In genomic region chr17:79758260-79758659, GRCh38 we compare ENCODE assay signal across 22 cellular contexts. TPM values are rescaled to one million over a fixed set of nuclear protein-coding genes. Genes with fewer than 3 reads are reported as not detected.
A peak's percentile ranks its signal among the peaks of the same experiment; 100 is the strongest.
DNase-seq lines count a peak whose midpoint lies in the region; ATAC-seq, FAIRE-seq and TF ChIP-seq lines count a peak whose summit lies in the region.
"Had no signal": no experiment of that assay in that cellular context is flagged by ENCODE, and none has a peak within 500 bp of the region (broad histone marks: within the 10 kb centered on the region; RNA-seq: fewer than 3 reads in every experiment).

No MANE protein-coding gene starts in this region.

- H3K27me3 ChIP-seq in BLaER1 (no peaks in the 10 kb centered on the region), K562 (ENCODE audit: control insufficient read depth in 2 of 2, insufficient read depth in 2 of 2, low read length in 2 of 2) (no peaks in the 10 kb centered on the region; a peak in 1 of 5 replicates), lower lobe of right lung (ENCODE audit: low read depth) (peaks cover 7% of the 10 kb centered on the region)

- ATAC-seq in K562 (no peak), lower lobe of right lung (no peak), HG03571 (IDR thresholded peaks at IDR 0.05; ENCODE audit: unreplicated experiment) (no peak)
- ATAC-seq: A549; CD8-positive, alpha-beta T cell; GM12878 had no signal

- H3K9ac ChIP-seq in BLaER1, result no peak overlapping the region
- no peak overlapping the region for H3K9ac ChIP-seq in K562 (ENCODE audit: insufficient read depth in 1 of 2, low read depth in 2 of 2, low read length in 2 of 2)

- no TSS peak for BruUV-seq in K562 (replicated peaks; lab: Mats Ljungman, UMichigan)

- H3K9me3 ChIP-seq in BLaER1 (no peaks in the 10 kb centered on the region), K562 (replicated peaks; ENCODE audit: control insufficient read depth, insufficient read depth, low read depth, low read length) (no peaks in the 10 kb centered on the region), lower lobe of right lung (no peaks in the 10 kb centered on the region)
- H3K9me3 ChIP-seq: A549, Caco-2 had no signal

- no peaks in the 10 kb centered on the region for H3K36me3 ChIP-seq in BLaER1
- H3K36me3 ChIP-seq in K562 (ENCODE audit: control insufficient read depth, insufficient read depth, low read length), result no peaks in the 10 kb centered on the region
- H3K36me3 ChIP-seq in lower lobe of right lung, result no peaks in the 10 kb centered on the region

- no peaks in the 10 kb centered on the region for H4K20me1 ChIP-seq in BLaER1
- no peaks in the 10 kb centered on the region for H4K20me1 ChIP-seq in K562 (replicated peaks; ENCODE audit: control insufficient read depth, insufficient read depth, low read length)

- H3K9me1 ChIP-seq in K562 (ENCODE audit: control insufficient read depth, insufficient read depth, low read length), result no peaks in the 10 kb centered on the region

- H3K4me2 ChIP-seq in BLaER1 (peak overlapping the region; percentile 63), K562 (ENCODE audit: insufficient read depth, low read length) (no peak overlapping the region)
- H3K4me2 ChIP-seq: A549 had no signal

- FAIRE-seq in K562 (lab: Jason Lieb, UNC), result peak; percentile 15
- FAIRE-seq: D721Med, GM12878, GM12892, GM18507 had no signal

- no peak for TF ChIP-seq CTCF in K562 (IDR thresholded peaks at IDR 0.05 in 2 of 3, conservative IDR thresholded peaks at IDR 0.05 in 1 of 3; ENCODE audit: insufficient read depth in 2 of 3, low read depth in 1 of 3, low read length in 3 of 3)
- no peak for TF ChIP-seq CTCF in lower lobe of right lung (IDR thresholded peaks at IDR 0.05)

- H3K79me2 ChIP-seq in K562 (ENCODE audit: control insufficient read depth, insufficient read depth, low read length), result no peaks in the 10 kb centered on the region

- TF ChIP-seq EP300 in K562 (IDR thresholded peaks at IDR 0.05; ENCODE audit: low read length), result no peak

- no peak for TF ChIP-seq RAD21 in K562 (CRISPR knock-in tag; conservative IDR thresholded peaks at IDR 0.05 in 1 of 2, IDR thresholded peaks at IDR 0.05 in 1 of 2)

- WGBS in K562 (ENCODE audit: insufficient coverage, low coverage, missing lambda C conversion rate), result 20% methylated on average over 6 of the region's 8 CpGs

- CTCF ChIA-PET in K562 (lab: Yijun Ruan, JAX; ENCODE audit: low intra/inter-chr PET ratio), result no interaction called here

- H3K4me3 ChIP-seq in BLaER1 (no peak overlapping the region), K562 (no peak overlapping the region), lower lobe of right lung (no peak overlapping the region)
- H3K4me3 ChIP-seq: A549, GM12878 had no signal

- DNase-seq in K562 (ENCODE audit: extremely low read depth in 1 of 4, low spot score in 3 of 4), result no peak
- DNase-seq in lower lobe of right lung, result peak; percentile 1
- DNase-seq in G401 (ENCODE audit: low spot score), result no peak
- DNase-seq in HT-29 (ENCODE audit: low spot score), result no peak
- DNase-seq: AML-193; Caco-2; Calu3; CD4-positive, alpha-beta T cell; CD8-positive, alpha-beta T cell; DMS79 treated with DMSO at 0.1 percent for 48 hours; GDM1 had no signal

- intact Hi-C loops in K562 (cut with micrococcal nuclease) (no loop called here), lower lobe of right lung (cut with DNase I) (no loop called here)

- POLR2A ChIA-PET in K562 (lab: Yijun Ruan, JAX), result interaction anchor here (1.9 kb wide), 1 partner anchor 13 kb away, joined by 6 read pairs; no protein-coding TSS in a partner anchor

- H3K4me1 ChIP-seq in BLaER1 (peaks cover 61% of the 10 kb centered on the region), K562 (replicated peaks in 1 of 2; ENCODE audit: control insufficient read depth in 2 of 2, insufficient read depth in 2 of 2, low read length in 2 of 2) (peaks cover 0 to 12% of the 10 kb centered on the region in 2 experiments; a peak in 2 of 5 replicates), lower lobe of right lung (no peaks in the 10 kb centered on the region)
- H3K4me1 ChIP-seq: A549, Caco-2 had no signal

- TF ChIP-seq POLR2A in K562 (conservative IDR thresholded peaks at IDR 0.05), result no peak

- H2AFZ ChIP-seq in K562 (ENCODE audit: low read depth, low read length), result no peak overlapping the region

- H3K27ac ChIP-seq in BLaER1, result no peak overlapping the region
- H3K27ac ChIP-seq in K562 (ENCODE audit: extremely low read depth, low read depth, low read length), result no peak overlapping the region
- no peak overlapping the region for H3K27ac ChIP-seq in lower lobe of right lung
- H3K27ac ChIP-seq: 22Rv1, A549, C4-2B had no signal

- in situ Hi-C loops in K562 (cut with MboI), result no loop called here
- in situ Hi-C loops in G401 (cut with HindIII; ENCODE audit: low sequenced_read_pairs), result loop anchor here (25.0 kb wide), 1 partner anchor 229 kb away; no protein-coding TSS in a partner anchor

TF ChIP-seq in K562, 482 proteins besides CTCF, POLR2A, EP300 and RAD21 (continues in another document):
- TF ChIP-seq ARHGAP35 (IDR thresholded peaks at IDR 0.05; ENCODE audit: partially characterized antibody) (no peak), LEF1 (IDR thresholded peaks at IDR 0.05) (no peak), HNRNPH1 (optimal IDR thresholded peaks at IDR 0.05; ENCODE audit: low read depth, low read length) (no peak), HEY1 (CRISPR knock-in tag; IDR thresholded peaks at IDR 0.05; ENCODE audit: borderline replicate concordance) (no peak), ZNF12 (CRISPR knock-in tag; IDR thresholded peaks at IDR 0.05) (no peak)

RNA-seq across cellular contexts. Expression of gene CBX2, which starts 19.7 kb away (rescaled TPM):
- 20.1 and 55.7 TPM in 2 replicates for total RNA-seq in K562 (2011; cell fraction: chromatin; rRNA removed; ENCODE audit: low replicate concordance)
- 37.1 and 52.4 TPM in 2 replicates for total RNA-seq in K562 (2011; cell fraction: nucleolus; rRNA removed)
- 27.8 and 34.1 TPM in 2 replicates for total RNA-seq in K562 (2011; cell fraction: nucleoplasm; rRNA removed)
- total RNA-seq in K562 (2014; rRNA removed), result 18.2 and 23.6 TPM in 2 replicates
- 6.9 and 8.4 TPM in 2 replicates for total RNA-seq in K562 (2014; rRNA removed; fragmentation: Illumina TruSeq; extraction: Trizol)
- 16.5 and 18.1 TPM in 2 replicates for total RNA-seq in K562 (2015; rRNA removed; fragmentation: Illumina TruSeq; extraction: Trizol)
- 26.9 and 28.5 TPM in 2 replicates for total RNA-seq in K562 (2021)
- 13.9 and 18.3 TPM in 2 replicates for polyA plus RNA-seq in K562 (2011; rRNA removed)
- 17.2 and 30.0 TPM in 2 replicates for polyA plus RNA-seq in K562 (2011; cell fraction: cytosol; rRNA removed)
- polyA plus RNA-seq in K562 (2011; cell fraction: nucleus; rRNA removed), result 35.0 and 55.5 TPM in 2 replicates
- 13.0 and 18.6 TPM in 2 replicates for polyA plus RNA-seq in K562 (2012)
- 13.9 and 16.9 TPM in 2 replicates for polyA plus RNA-seq in K562 (2014; fragmentation: Illumina TruSeq; extraction: Trizol)
- polyA plus RNA-seq in K562 (2014; fragmentation: Nextera tagmentation; extraction: Ambion mirVana), result 1 to 10 TPM in 1 of 2 experiments, under 1 TPM in 1; 0.66 to 1.0 TPM
- 17.4 and 18.4 TPM in 2 replicates for polyA plus RNA-seq in K562 (2014; rRNA removed)
- 10.0 and 14.9 TPM in 2 replicates for polyA minus RNA-seq in K562 (2011; rRNA and poly(A)+ RNA removed)
- 20.6 and 24.0 TPM in 2 replicates for polyA minus RNA-seq in K562 (2011; cell fraction: cytosol; rRNA and poly(A)+ RNA removed)
- polyA minus RNA-seq in K562 (2011; cell fraction: nucleus; rRNA and poly(A)+ RNA removed), result 18.0 and 19.1 TPM in 2 replicates
- 3.9 TPM for total RNA-seq in lower lobe of right lung
- total RNA-seq in G401 (2014; rRNA removed; shearing (Covaris generic)), result 35.8 and 48.4 TPM in 2 replicates
- 9.5 and 13.4 TPM in 2 replicates for total RNA-seq in HT-29 (2014; rRNA removed; shearing (Covaris generic))

RNA-seq across cellular contexts. Expression of gene ENPP7, which starts 27.5 kb away (rescaled TPM):
- not detected in 2 replicates for total RNA-seq in K562 (2011; cell fraction: chromatin; rRNA removed; ENCODE audit: low replicate concordance)
- total RNA-seq in K562 (2011; cell fraction: nucleolus; rRNA removed), result not detected in 2 replicates
- not detected in 2 replicates for total RNA-seq in K562 (2011; cell fraction: nucleoplasm; rRNA removed)
- not detected in 2 replicates for total RNA-seq in K562 (2014; rRNA removed)
- not detected in 2 replicates for total RNA-seq in K562 (2014; rRNA removed; fragmentation: Illumina TruSeq; extraction: Trizol)
- not detected in 2 replicates for total RNA-seq in K562 (2015; rRNA removed; fragmentation: Illumina TruSeq; extraction: Trizol)
- not detected in 2 replicates for total RNA-seq in K562 (2021)
- not detected in 2 replicates for polyA plus RNA-seq in K562 (2011; rRNA removed)
- polyA plus RNA-seq in K562 (2011; cell fraction: cytosol; rRNA removed), result not detected in 2 replicates
- not detected in 2 replicates for polyA plus RNA-seq in K562 (2011; cell fraction: nucleus; rRNA removed)
- not detected in 2 replicates for polyA plus RNA-seq in K562 (2012)
- not detected in 2 replicates for polyA plus RNA-seq in K562 (2014; fragmentation: Illumina TruSeq; extraction: Trizol)
- polyA plus RNA-seq in K562 (2014; fragmentation: Nextera tagmentation; extraction: Ambion mirVana), result not detected
- polyA plus RNA-seq in K562 (2014; rRNA removed), result not detected in 2 replicates
- polyA minus RNA-seq in K562 (2011; rRNA and poly(A)+ RNA removed), result not detected in 2 replicates
- polyA minus RNA-seq in K562 (2011; cell fraction: cytosol; rRNA and poly(A)+ RNA removed), result not detected in 2 replicates
- not detected in 2 replicates for polyA minus RNA-seq in K562 (2011; cell fraction: nucleus; rRNA and poly(A)+ RNA removed)
- total RNA-seq in lower lobe of right lung, result 0.18 TPM
- not detected in 2 replicates for total RNA-seq in G401 (2014; rRNA removed; shearing (Covaris generic))
- total RNA-seq in HT-29 (2014; rRNA removed; shearing (Covaris generic)), result not detected in 2 replicates
- total RNA-seq: A172; Calu3; CD4-positive, alpha-beta T cell had no signal
- polyA plus RNA-seq: A549, BJ had no signal

RNA-seq across cellular contexts. Expression of gene CBX8, which starts 38.6 kb away (rescaled TPM):
- total RNA-seq in K562 (2011; cell fraction: chromatin; rRNA removed; ENCODE audit: low replicate concordance), result 2.1 and 2.7 TPM in 2 replicates
- total RNA-seq in K562 (2011; cell fraction: nucleolus; rRNA removed), result 2.3 and 2.9 TPM in 2 replicates
- 2.0 and 2.7 TPM in 2 replicates for total RNA-seq in K562 (2011; cell fraction: nucleoplasm; rRNA removed)
- total RNA-seq in K562 (2014; rRNA removed), result 4.9 and 7.1 TPM in 2 replicates
- total RNA-seq in K562 (2014; rRNA removed; fragmentation: Illumina TruSeq; extraction: Trizol), result 1.8 and 1.9 TPM in 2 replicates
- total RNA-seq in K562 (2015; rRNA removed; fragmentation: Illumina TruSeq; extraction: Trizol), result 6.6 and 6.7 TPM in 2 replicates
- 11.9 and 12.0 TPM in 2 replicates for total RNA-seq in K562 (2021)
- polyA plus RNA-seq in K562 (2011; rRNA removed), result 0.52 and 0.72 TPM in 2 replicates
- polyA plus RNA-seq in K562 (2011; cell fraction: cytosol; rRNA removed), result 0.80 and 1.1 TPM in 2 replicates
- polyA plus RNA-seq in K562 (2011; cell fraction: nucleus; rRNA removed), result 2.4 and 2.6 TPM in 2 replicates
- polyA plus RNA-seq in K562 (2012), result 5.7 and 8.8 TPM in 2 replicates
- polyA plus RNA-seq in K562 (2014; fragmentation: Illumina TruSeq; extraction: Trizol), result 2.6 and 3.4 TPM in 2 replicates
- under 1 TPM; 0.08 to 0.21 TPM for polyA plus RNA-seq in K562 (2014; fragmentation: Nextera tagmentation; extraction: Ambion mirVana)
- 4.7 and 6.7 TPM in 2 replicates for polyA plus RNA-seq in K562 (2014; rRNA removed)
- polyA minus RNA-seq in K562 (2011; rRNA and poly(A)+ RNA removed), result 0.45 and 0.56 TPM in 2 replicates
- polyA minus RNA-seq in K562 (2011; cell fraction: cytosol; rRNA and poly(A)+ RNA removed), result 0.86 and 2.7 TPM in 2 replicates
- polyA minus RNA-seq in K562 (2011; cell fraction: nucleus; rRNA and poly(A)+ RNA removed), result 0.67 and 2.1 TPM in 2 replicates
- total RNA-seq in lower lobe of right lung, result 5.8 TPM
- 15.8 and 18.8 TPM in 2 replicates for total RNA-seq in G401 (2014; rRNA removed; shearing (Covaris generic))
- 14.4 and 14.9 TPM in 2 replicates for total RNA-seq in HT-29 (2014; rRNA removed; shearing (Covaris generic))
